ENCODE assay signal across 18 cellular contexts in genomic region chr4:173879286-173879908, GRCh38.
"Had no signal": no experiment of that assay in that cellular context is flagged by ENCODE, and none has a peak within 500 bp of the region (broad histone marks: within the 10 kb centered on the region; RNA-seq: fewer than 3 reads in every experiment).

No MANE protein-coding gene starts in this region.

- DNase-seq: activated CD4-positive, alpha-beta memory T cell treated with anti-CD3 and anti-CD28 coated beads for 36 hours; cerebellar nuclear complex; cortex of kidney; effector CD4-positive, alpha-beta T cell; lower lobe of right lung; midbrain; occipital lobe; stimulated activated naive CD8-positive, alpha-beta T cell treated with anti-CD3 and anti-CD28 coated beads, Interleukin-15, Interleukin-2, amounts not matched to agents 100 U/mL and 50 U/mL, for 24 hours; substantia nigra; tibial artery; WERI-Rb-1 had no signal

- H3K9me3 Mint-ChIP-seq: activated CD4-positive, alpha-beta memory T cell treated with anti-CD3 and anti-CD28 coated beads for 36 hours had no signal

- H3K4me3 Mint-ChIP-seq: activated CD4-positive, alpha-beta memory T cell treated with anti-CD3 and anti-CD28 coated beads for 36 hours; activated naive CD8-positive, alpha-beta T cell had no signal

- H3K4me1 ChIP-seq: esophagus muscularis mucosa, heart right ventricle, lower lobe of right lung, tibial artery had no signal

- FAIRE-seq: bronchial epithelial cell, endothelial cell of umbilical vein had no signal

- H3K27me3 ChIP-seq: esophagus muscularis mucosa, heart right ventricle, tibial artery, vagina had no signal

- H3K27me3 Mint-ChIP-seq: activated CD4-positive, alpha-beta memory T cell treated with anti-CD3 and anti-CD28 coated beads for 36 hours; activated naive CD8-positive, alpha-beta T cell; progenitor cell of endocrine pancreas had no signal

- H3K27ac ChIP-seq: esophagus muscularis mucosa, heart right ventricle, lower lobe of right lung, tibial artery, vagina, WERI-Rb-1 had no signal

- H3K9me3 ChIP-seq: esophagus muscularis mucosa, heart right ventricle, lower lobe of right lung, tibial artery, vagina had no signal

- H3K4me3 ChIP-seq: esophagus muscularis mucosa, heart right ventricle, lower lobe of right lung, tibial artery, vagina had no signal

- H3K27ac Mint-ChIP-seq: activated CD4-positive, alpha-beta memory T cell treated with anti-CD3 and anti-CD28 coated beads for 36 hours; activated naive CD8-positive, alpha-beta T cell had no signal

- H3K36me3 ChIP-seq: esophagus muscularis mucosa, heart right ventricle, lower lobe of right lung, tibial artery, vagina, WERI-Rb-1 had no signal

- H3K36me3 Mint-ChIP-seq: activated CD4-positive, alpha-beta memory T cell treated with anti-CD3 and anti-CD28 coated beads for 36 hours; activated naive CD8-positive, alpha-beta T cell had no signal
